Comparison of ENCODE assay signal across 23 cellular contexts in genomic region chr18:77136076-77136718, GRCh38. TPM values are rescaled to one million over a fixed set of nuclear protein-coding genes. Genes with fewer than 3 reads are reported as not detected.
DNase-seq lines count a peak whose midpoint lies in the region; ATAC-seq and TF ChIP-seq lines count a peak whose summit lies in the region.
"Had no signal": no experiment of that assay in that cellular context is flagged by ENCODE, and none has a peak within 500 bp of the region (broad histone marks: within the 10 kb centered on the region; RNA-seq: fewer than 3 reads in every experiment).

No MANE protein-coding gene starts in this region.

- H3K36me3 Mint-ChIP-seq in activated naive CD8-positive, alpha-beta T cell treated with anti-CD3 and anti-CD28 coated beads, Interleukin-2, amount 10 ng/mL, durations not matched to agents 7 days and 5 days = peaks cover under 1% of the 10 kb centered on the region
- H3K36me3 Mint-ChIP-seq in activated naive CD8-positive, alpha-beta T cell treated with anti-CD3 and anti-CD28 coated beads for 36 hours = peaks cover under 1% of the 10 kb centered on the region
- peaks cover 14% of the 10 kb centered on the region for H3K36me3 Mint-ChIP-seq in central memory CD8-positive, alpha-beta T cell (ENCODE audit: insufficient read depth)

- H4K20me1 ChIP-seq in DND-41 (ENCODE audit: insufficient read depth, low read length) = no peaks in the 10 kb centered on the region

- DNase-seq in activated naive CD8-positive, alpha-beta T cell treated with anti-CD3 and anti-CD28 coated beads, Interleukin-2, amount 10 ng/mL, durations not matched to agents 7 days and 5 days = no peak
- no peak for DNase-seq in activated naive CD8-positive, alpha-beta T cell treated with anti-CD3 and anti-CD28 coated beads for 36 hours
- DNase-seq in DND-41 (no peak), HT-29 (ENCODE audit: low spot score) (no peak), hepatic stellate cell (ENCODE audit: low spot score) (no peak), MV-4-11 (lab: John Stamatoyannopoulos, UW) (no peak)
- no peak for DNase-seq in central memory CD8-positive, alpha-beta T cell (ENCODE audit: low spot score in 2 of 2)
- DNase-seq: Calu3, HCEC 1CT, IMR-90, KG1, NCI-H1092, NCI-H1417 treated with DMSO at 0.1 percent for 48 hours, NCI-H1694 treated with DMSO at 0.1 percent for 48 hours, NCI-H2081 treated with DMSO at 0.1 percent for 48 hours, NCI-H2171, NCI-H226, NCI-H510A, NCI-H69, SHP77 had no signal

- H3K36me3 ChIP-seq in DND-41 (ENCODE audit: insufficient read depth, low read length) = no peaks in the 10 kb centered on the region; the same call in 1 of the 2 replicates

- H3K9ac ChIP-seq in DND-41 (ENCODE audit: low read depth, low read length) = no peak overlapping the region

- peaks cover 1% of the 10 kb centered on the region for H3K9me3 ChIP-seq in DND-41 (ENCODE audit: insufficient read depth, low read length, severe bottlenecking)

- POLR2A ChIA-PET in activated naive CD8-positive, alpha-beta T cell treated with anti-CD3 and anti-CD28 coated beads, Interleukin-2, amount 10 ng/mL, durations not matched to agents 7 days and 5 days (lab: Charles Lee) = no interaction called here

- no peak for TF ChIP-seq CTCF in DND-41 (IDR thresholded peaks at IDR 0.05; ENCODE audit: borderline replicate concordance, extremely low read depth, low read length, poor library complexity, severe bottlenecking)

- no peaks in the 10 kb centered on the region for H3K27me3 Mint-ChIP-seq in activated naive CD8-positive, alpha-beta T cell treated with anti-CD3 and anti-CD28 coated beads, Interleukin-2, amount 10 ng/mL, durations not matched to agents 7 days and 5 days
- no peaks in the 10 kb centered on the region for H3K27me3 Mint-ChIP-seq in activated naive CD8-positive, alpha-beta T cell treated with anti-CD3 and anti-CD28 coated beads for 36 hours
- no peaks in the 10 kb centered on the region for H3K27me3 Mint-ChIP-seq in central memory CD8-positive, alpha-beta T cell

- no peak overlapping the region for H3K4me3 ChIP-seq in DND-41 (ENCODE audit: low read depth in 1 of 2, low read length in 2 of 2)

- H3K4me2 ChIP-seq in DND-41 (ENCODE audit: insufficient read depth, low read length) = no peak overlapping the region

- H3K27ac ChIP-seq in DND-41 (ENCODE audit: low read length) = peak overlapping the region; percentile 93
- H3K27ac ChIP-seq: C4-2B, RWPE1 had no signal

- H2AFZ ChIP-seq in DND-41 (ENCODE audit: low read depth, low read length) = no peak overlapping the region

- no peaks in the 10 kb centered on the region for H3K27me3 ChIP-seq in DND-41 (ENCODE audit: insufficient read depth, low read length, poor library complexity)

- H3K4me1 Mint-ChIP-seq in activated naive CD8-positive, alpha-beta T cell treated with anti-CD3 and anti-CD28 coated beads, Interleukin-2, amount 10 ng/mL, durations not matched to agents 7 days and 5 days = peaks cover 34% of the 10 kb centered on the region
- peaks cover 30% of the 10 kb centered on the region for H3K4me1 Mint-ChIP-seq in activated naive CD8-positive, alpha-beta T cell treated with anti-CD3 and anti-CD28 coated beads for 36 hours
- peaks cover 55% of the 10 kb centered on the region for H3K4me1 Mint-ChIP-seq in central memory CD8-positive, alpha-beta T cell

- no peak overlapping the region for H3K4me3 Mint-ChIP-seq in activated naive CD8-positive, alpha-beta T cell treated with anti-CD3 and anti-CD28 coated beads, Interleukin-2, amount 10 ng/mL, durations not matched to agents 7 days and 5 days
- no peak overlapping the region for H3K4me3 Mint-ChIP-seq in activated naive CD8-positive, alpha-beta T cell treated with anti-CD3 and anti-CD28 coated beads for 36 hours
- no peak overlapping the region for H3K4me3 Mint-ChIP-seq in central memory CD8-positive, alpha-beta T cell

- peaks cover 86% of the 10 kb centered on the region for H3K4me1 ChIP-seq in DND-41 (ENCODE audit: insufficient read depth, low read length)

- peaks cover 24% of the 10 kb centered on the region for H3K79me2 ChIP-seq in DND-41 (ENCODE audit: insufficient read depth, low read length)

- no peak for ATAC-seq in activated naive CD8-positive, alpha-beta T cell treated with anti-CD3 and anti-CD28 coated beads, Interleukin-2, amount 10 ng/mL, durations not matched to agents 7 days and 5 days (ENCODE audit: low read depth)
- no peak for ATAC-seq in DND-41 (ENCODE audit: insufficient read depth, low read depth)
- ATAC-seq in central memory CD8-positive, alpha-beta T cell (replicated peaks; ENCODE audit: extremely low read depth, poor library complexity, severe bottlenecking) = no peak
- ATAC-seq: Panc1 had no signal

- H3K9me3 Mint-ChIP-seq in activated naive CD8-positive, alpha-beta T cell treated with anti-CD3 and anti-CD28 coated beads, Interleukin-2, amount 10 ng/mL, durations not matched to agents 7 days and 5 days = peaks cover 2% of the 10 kb centered on the region
- H3K9me3 Mint-ChIP-seq in activated naive CD8-positive, alpha-beta T cell treated with anti-CD3 and anti-CD28 coated beads for 36 hours = no peaks in the 10 kb centered on the region
- H3K9me3 Mint-ChIP-seq in central memory CD8-positive, alpha-beta T cell = no peaks in the 10 kb centered on the region

- H3K27ac Mint-ChIP-seq in activated naive CD8-positive, alpha-beta T cell treated with anti-CD3 and anti-CD28 coated beads, Interleukin-2, amount 10 ng/mL, durations not matched to agents 7 days and 5 days = peak overlapping the region; percentile 17
- no peak overlapping the region for H3K27ac Mint-ChIP-seq in activated naive CD8-positive, alpha-beta T cell treated with anti-CD3 and anti-CD28 coated beads for 36 hours
- H3K27ac Mint-ChIP-seq in central memory CD8-positive, alpha-beta T cell (ENCODE audit: low read depth) = peak overlapping the region; percentile 76

RNA-seq across cellular contexts. Expression of gene MBP, which starts 3.6 kb away (rescaled TPM):
- total RNA-seq in activated naive CD8-positive, alpha-beta T cell treated with anti-CD3 and anti-CD28 coated beads, Interleukin-2, amount 10 ng/mL, durations not matched to agents 7 days and 5 days = 100 to 1,000 TPM; 138 to 148 TPM
- total RNA-seq in activated naive CD8-positive, alpha-beta T cell treated with anti-CD3 and anti-CD28 coated beads for 36 hours = 10 to 100 TPM; 41.2 to 45.9 TPM
- total RNA-seq in HT-29 (2014; rRNA removed; shearing (Covaris generic)) = 27.4 and 28.9 TPM in 2 replicates
